In genomic region chr19:49719420-49719819, GRCh38 we compare ENCODE assay signal across 5 cellular contexts. TPM values are rescaled to one million over a fixed set of nuclear protein-coding genes. Genes with fewer than 3 reads are reported as not detected.
"Had no signal": no experiment of that assay in that cellular context is flagged by ENCODE, and none has a peak within 500 bp of the region (broad histone marks: within the 10 kb centered on the region; RNA-seq: fewer than 3 reads in every experiment).

No MANE protein-coding gene starts in this region.

RNA-seq across cellular contexts. Expression of gene ADM5, which starts 30.0 kb away (rescaled TPM):
- polyA plus RNA-seq: hepatocyte had no signal

RNA-seq across cellular contexts. Expression of gene TSKS, which starts 43.7 kb away (rescaled TPM):
- total RNA-seq: endothelial cell of umbilical vein, hepatocyte, kidney epithelial cell, osteoblast, pulmonary artery endothelial cell had no signal
- polyA plus RNA-seq: hepatocyte had no signal
